31 cellular contexts compared by ENCODE assay signal in the genomic region with DNA sequence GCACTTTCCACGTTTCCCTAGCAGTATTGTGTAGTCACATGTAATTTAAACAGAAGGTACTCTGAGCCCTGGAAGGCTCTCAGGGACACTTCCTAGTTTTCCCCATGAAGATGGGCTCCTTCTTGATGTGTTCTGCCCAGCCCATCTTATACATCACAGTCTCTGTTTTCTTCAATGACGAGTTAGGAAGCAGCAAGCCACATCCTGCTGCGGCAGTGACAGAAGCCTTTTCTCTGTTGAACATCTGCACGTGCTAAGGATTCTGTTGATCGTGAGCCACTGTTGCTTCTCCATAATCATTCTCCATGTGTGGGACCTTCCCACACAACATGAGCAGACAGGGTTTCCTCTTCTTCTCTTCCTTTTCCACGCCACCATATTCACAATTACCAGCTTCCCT.
"Had no signal": no experiment of that assay in that cellular context is flagged by ENCODE, and none has a peak within 500 bp of the region (broad histone marks: within the 10 kb centered on the region; RNA-seq: fewer than 3 reads in every experiment).

No MANE protein-coding gene starts in this region.

- H3K27ac ChIP-seq: ascending aorta, cardiac muscle cell, colonic mucosa, KMS-11, SJCRH30, SK-N-MC, WERI-Rb-1 had no signal

- H3K9me3 ChIP-seq: ascending aorta, colonic mucosa, SJCRH30 had no signal

- H3K36me3 ChIP-seq: cardiac muscle cell, colonic mucosa, SJCRH30, WERI-Rb-1 had no signal

- H3K4me3 ChIP-seq: ascending aorta, cardiac muscle cell, colonic mucosa, SJCRH30, SK-N-MC had no signal

- H3K27me3 ChIP-seq: ascending aorta, colonic mucosa, SJCRH30 had no signal

- H3K9me3 Mint-ChIP-seq: activated CD4-positive, alpha-beta memory T cell treated with anti-CD3 and anti-CD28 coated beads for 36 hours; activated naive CD4-positive, alpha-beta T cell treated with anti-CD3 and anti-CD28 coated beads, Interleukin-2, amount 50 U/mL, for 24 hours; activated T-cell treated with anti-CD3 and anti-CD28 coated beads, Interleukin-2, amount 50 U/mL, for 72 hours; activated T-helper 17 cell treated with anti-CD3 and anti-CD28 coated beads, Interleukin-2, amount 50 U/mL, for 72 hours had no signal

- DNase-seq: activated CD4-positive, alpha-beta memory T cell treated with anti-CD3 and anti-CD28 coated beads for 36 hours; activated CD4-positive, alpha-beta T cell treated with anti-CD3 and anti-CD28 coated beads, Interleukin-2, amount 50 U/mL, for 1 hour; activated effector memory CD4-positive, alpha-beta T cell treated with anti-CD3 and anti-CD28 coated beads, Interleukin-2, amount 50 U/mL, for 16 hours; activated naive CD4-positive, alpha-beta T cell; activated T-cell treated with anti-CD3 and anti-CD28 coated beads, Interleukin-2, amount 50 U/mL, for 1 hour; activated T-cell treated with anti-CD3 and anti-CD28 coated beads, Interleukin-2, amount 50 U/mL, for 72 hours; amniotic stem cell; colonic mucosa; MM.1S; NCI-H1092 treated with DMSO at 0.1 percent for 48 hours; NCI-H1417; NCI-H146; NCI-H187; NCI-H2029 treated with DMSO at 0.1 percent for 48 hours; NCI-H2107; NCI-H2171; NCI-H510A; NCI-H526; NCI-H748 treated with DMSO at 0.1 percent for 48 hours; SHP77; SJCRH30; T1000; WERI-Rb-1 had no signal

- H3K4me1 Mint-ChIP-seq: activated naive CD4-positive, alpha-beta T cell treated with anti-CD3 and anti-CD28 coated beads, Interleukin-2, amount 50 U/mL, for 24 hours; activated T-helper 17 cell treated with anti-CD3 and anti-CD28 coated beads, Interleukin-2, amount 50 U/mL, for 72 hours; central memory CD8-positive, alpha-beta T cell had no signal

- ATAC-seq: activated T-cell treated with anti-CD3 and anti-CD28 coated beads, Interleukin-2, amount 50 U/mL, for 72 hours; activated T-helper 17 cell treated with anti-CD3 and anti-CD28 coated beads, Interleukin-2, amount 50 U/mL, for 72 hours; Panc1 had no signal

- H3K36me3 Mint-ChIP-seq: activated CD4-positive, alpha-beta memory T cell treated with anti-CD3 and anti-CD28 coated beads for 36 hours; activated naive CD4-positive, alpha-beta T cell treated with anti-CD3 and anti-CD28 coated beads, Interleukin-2, amount 50 U/mL, for 24 hours had no signal

- H3K27ac Mint-ChIP-seq: activated CD4-positive, alpha-beta memory T cell treated with anti-CD3 and anti-CD28 coated beads for 36 hours; activated naive CD4-positive, alpha-beta T cell treated with anti-CD3 and anti-CD28 coated beads, Interleukin-2, amount 50 U/mL, for 24 hours; activated T-cell treated with anti-CD3 and anti-CD28 coated beads, Interleukin-2, amount 50 U/mL, for 72 hours; activated T-helper 17 cell treated with anti-CD3 and anti-CD28 coated beads, Interleukin-2, amount 50 U/mL, for 72 hours had no signal

- H3K4me1 ChIP-seq: colonic mucosa, SJCRH30 had no signal

- H3K4me3 Mint-ChIP-seq: activated CD4-positive, alpha-beta memory T cell treated with anti-CD3 and anti-CD28 coated beads for 36 hours; activated naive CD4-positive, alpha-beta T cell treated with anti-CD3 and anti-CD28 coated beads, Interleukin-2, amount 50 U/mL, for 24 hours; activated T-cell treated with anti-CD3 and anti-CD28 coated beads, Interleukin-2, amount 50 U/mL, for 72 hours; activated T-helper 17 cell treated with anti-CD3 and anti-CD28 coated beads, Interleukin-2, amount 50 U/mL, for 72 hours; central memory CD8-positive, alpha-beta T cell had no signal
